In the genomic region with DNA sequence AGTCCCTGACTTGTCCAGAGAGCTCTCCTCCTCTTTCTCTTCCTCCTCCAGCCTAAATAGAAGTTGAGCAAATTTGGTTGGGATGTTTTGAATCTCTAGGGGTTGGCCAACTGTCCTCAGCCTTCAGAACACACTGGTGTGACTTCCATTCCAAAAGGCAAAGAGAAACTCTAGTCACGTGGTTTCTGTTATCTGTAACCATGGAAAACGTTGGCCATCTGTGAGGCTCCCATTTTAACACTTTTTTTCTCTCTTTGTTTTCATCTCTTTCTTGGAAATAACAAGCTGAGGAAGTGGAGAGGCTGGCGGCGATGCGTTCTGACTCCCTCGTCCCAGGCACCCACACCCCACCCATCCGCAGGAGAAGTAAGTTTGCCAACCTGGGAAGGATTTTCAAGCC, we compare ENCODE assay signal across 22 cellular contexts.
DNase-seq lines count a peak whose midpoint lies in the region; ATAC-seq and TF ChIP-seq lines count a peak whose summit lies in the region.
"Had no signal": no experiment of that assay in that cellular context is flagged by ENCODE, and none has a peak within 500 bp of the region (broad histone marks: within the 10 kb centered on the region; RNA-seq: fewer than 3 reads in every experiment).

No MANE protein-coding gene starts in this region.

- peaks cover 0 to 29% (median 0%) of the 10 kb centered on the region in 9 donors for H3K36me3 ChIP-seq in heart right ventricle
- H3K36me3 ChIP-seq: BLaER1 treated with 17β-estradiol and CSF1 and Interleukin-3, amounts not matched to agents 10 nM and 100 nM had no signal

- TF ChIP-seq CTCF in heart right ventricle (IDR thresholded peaks at IDR 0.05), result no peak

- H3K4me1 Mint-ChIP-seq in effector memory CD8-positive, alpha-beta T cell (ENCODE audit: low read depth in 2 of 2), result no peaks in the 10 kb centered on the region

- peaks cover 3% of the 10 kb centered on the region for H3K36me3 Mint-ChIP-seq in effector memory CD8-positive, alpha-beta T cell (ENCODE audit: insufficient read depth)
- H3K36me3 Mint-ChIP-seq: CD8-positive, alpha-beta T cell had no signal

- no peak overlapping the region for H3K4me3 Mint-ChIP-seq in effector memory CD8-positive, alpha-beta T cell
- H3K4me3 Mint-ChIP-seq: CD8-positive, alpha-beta T cell had no signal

- 49 to 51% methylated on average over 7 of the region's 7 CpGs for WGBS in heart right ventricle, 2 donors

- peaks cover 30 to 55% of the 10 kb centered on the region in 2 donors for H3K27me3 Mint-ChIP-seq in effector memory CD8-positive, alpha-beta T cell

- H3K9me3 ChIP-seq in heart right ventricle, result no peaks in the 10 kb centered on the region
- H3K9me3 ChIP-seq: BLaER1 treated with 17β-estradiol and CSF1 and Interleukin-3, amounts not matched to agents 10 nM and 100 nM had no signal

- ATAC-seq in heart right ventricle, result peak in 6 of 8 donors; percentile 23 to 74 (median 49)
- no peak for ATAC-seq in HG02981 (IDR thresholded peaks at IDR 0.05; ENCODE audit: unreplicated experiment)
- ATAC-seq in effector memory CD8-positive, alpha-beta T cell (replicated peaks), result no peak
- ATAC-seq in HG02884 (IDR thresholded peaks at IDR 0.05; ENCODE audit: unreplicated experiment), result no peak
- ATAC-seq: CD8-positive, alpha-beta T cell had no signal

- DNase-seq in Ammon's horn (ENCODE audit: low spot score) (peak; percentile 35), OCI-M1 (lab: John Stamatoyannopoulos, UW) (peak; percentile 68), heart right ventricle (no peak), middle frontal gyrus (ENCODE audit: extremely low spot score, low spot score) (peak; percentile 29), kidney glomerular epithelial cell (lab: John Stamatoyannopoulos, UW) (no peak)
- DNase-seq in effector memory CD8-positive, alpha-beta T cell, result no peak
- DNase-seq: Calu3; CD8-positive, alpha-beta T cell; DMS53; EL; GM23248; HCEC 1CT; NCI-H1092 treated with DMSO at 0.1 percent for 48 hours; NCI-H146; NCI-H2081; NCI-H510A; NCI-H748 treated with DMSO at 0.1 percent for 48 hours; NK-92 treated with Interleukin-12 subunit alpha and Interleukin-12 subunit beta, amount 100 ng/mL, for 24 hours; SHP77 had no signal

- no peak overlapping the region for H3K27ac ChIP-seq in heart right ventricle
- H3K27ac ChIP-seq: BLaER1 treated with 17β-estradiol and CSF1 and Interleukin-3, amounts not matched to agents 10 nM and 100 nM; GM23248 had no signal

- no peak overlapping the region for H3K27ac Mint-ChIP-seq in effector memory CD8-positive, alpha-beta T cell
- H3K27ac Mint-ChIP-seq: CD8-positive, alpha-beta T cell had no signal

- H3K9me3 Mint-ChIP-seq in effector memory CD8-positive, alpha-beta T cell, result no peaks in the 10 kb centered on the region
- H3K9me3 Mint-ChIP-seq: CD8-positive, alpha-beta T cell had no signal

- H3K4me1 ChIP-seq in heart right ventricle, result peaks cover 0 to 7% (median 0%) of the 10 kb centered on the region in 9 donors
- H3K4me1 ChIP-seq: BLaER1 treated with 17β-estradiol and CSF1 and Interleukin-3, amounts not matched to agents 10 nM and 100 nM had no signal

- H3K4me3 ChIP-seq in heart right ventricle, result peak overlapping the region in 5 of 10 donors; percentile 2 to 23 (median 7)
- H3K4me3 ChIP-seq: BLaER1 treated with 17β-estradiol and CSF1 and Interleukin-3, amounts not matched to agents 10 nM and 100 nM; GM23248 had no signal

- H3K27me3 ChIP-seq in heart right ventricle, result no peaks in the 10 kb centered on the region
- H3K27me3 ChIP-seq: BLaER1 treated with 17β-estradiol and CSF1 and Interleukin-3, amounts not matched to agents 10 nM and 100 nM had no signal

- intact Hi-C loops in heart right ventricle (cut with DNase I), result no loop called here

Comparison
In these comparisons a context has a peak if more than half of its experiments do, and no peak if none do; other contexts are left out.
1. DNase-seq: peak in Ammon's horn (single experiment), OCI-M1 (single experiment) and middle frontal gyrus (single experiment); none in heart right ventricle (0 of 2), effector memory CD8-positive, alpha-beta T cell (0 of 3) and kidney glomerular epithelial cell (single experiment).
2. ATAC-seq: peak in heart right ventricle (6 of 8); none in HG02981 (single experiment), effector memory CD8-positive, alpha-beta T cell (single experiment) and HG02884 (single experiment).